ENCODE assay signal across 1 cellular context in the genomic region with DNA sequence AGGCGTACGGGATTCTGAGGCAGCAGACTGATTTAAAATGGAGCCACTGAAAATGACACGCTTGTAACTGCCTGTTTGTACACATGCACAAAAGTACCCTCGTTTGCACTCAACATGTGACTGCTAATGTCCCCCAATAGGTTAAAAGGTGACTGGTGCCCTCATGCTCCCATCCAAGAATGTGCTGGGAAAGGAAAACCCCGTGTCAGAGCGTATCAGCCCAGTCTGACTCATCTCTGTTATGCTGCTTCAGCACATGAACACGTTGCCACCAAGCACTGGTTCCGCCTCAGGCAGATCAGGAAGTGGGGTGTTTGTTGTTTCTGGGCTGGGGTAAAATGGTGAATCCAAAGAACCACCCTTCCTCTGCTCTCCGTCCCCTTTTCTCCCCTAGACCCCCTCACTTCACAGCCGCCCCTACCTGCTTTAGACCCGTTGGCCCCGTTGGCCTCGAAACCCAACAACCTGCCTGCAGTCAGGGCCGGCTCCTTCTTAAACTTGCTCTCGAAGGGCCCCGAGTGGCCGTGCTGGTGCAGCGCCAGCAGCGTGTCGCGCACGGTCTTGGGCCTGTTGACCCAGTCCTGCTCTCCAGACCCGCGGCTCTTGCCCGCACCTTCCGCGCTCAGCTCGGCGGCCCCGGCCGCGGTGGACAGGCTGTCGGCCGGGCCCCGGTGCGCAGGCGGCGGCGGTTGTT.
TF ChIP-seq lines count a peak whose summit lies in the region.

No MANE protein-coding gene starts in this region.

TF ChIP-seq in HEK293, 187 proteins besides CTCF, POLR2A, EP300 and RAD21 (continued from another document and continues in another):
- TF ChIP-seq KLF9 (tag by site-specific recombination; IDR thresholded peaks at IDR 0.05; ENCODE audit: low read depth) (no peak), ZNF223 (tag by site-specific recombination; IDR thresholded peaks at IDR 0.05) (peak; percentile 61; the same call in 1 of the 2 replicates), ZNF473 (tag by site-specific recombination; IDR thresholded peaks at IDR 0.05) (no peak), ZNF530 (tag by site-specific recombination; IDR thresholded peaks at IDR 0.05; ENCODE audit: low read depth) (no peak), ZNF266 (tag by site-specific recombination; IDR thresholded peaks at IDR 0.05; ENCODE audit: low read depth) (no peak), ZBTB20 (tag by site-specific recombination; IDR thresholded peaks at IDR 0.05) (peak; percentile 73), RBAK (tag by site-specific recombination; IDR thresholded peaks at IDR 0.05) (no peak), ZNF138 (tag by site-specific recombination; IDR thresholded peaks at IDR 0.05; ENCODE audit: borderline replicate concordance) (no peak), ZBTB7A (tag by site-specific recombination; IDR thresholded peaks at IDR 0.05; ENCODE audit: low read depth) (peak; percentile 89), SCRT2 (tag by site-specific recombination; IDR thresholded peaks at IDR 0.05) (peak; percentile 70; the same call in 1 of the 2 replicates), TRIM28 (IDR thresholded peaks at IDR 0.05; ENCODE audit: borderline replicate concordance, low read length) (no peak), ZNF416 (tag by site-specific recombination; IDR thresholded peaks at IDR 0.05) (no peak), ZNF658 (tag by site-specific recombination; IDR thresholded peaks at IDR 0.05) (no peak), ZNF830 (tag by site-specific recombination; IDR thresholded peaks at IDR 0.05; ENCODE audit: low read depth) (no peak), GFI1B (tag by site-specific recombination; IDR thresholded peaks at IDR 0.05) (no peak), ZNF23 (tag by site-specific recombination; IDR thresholded peaks at IDR 0.05; ENCODE audit: borderline replicate concordance) (no peak), ZNF629 (tag by site-specific recombination; IDR thresholded peaks at IDR 0.05) (peak; percentile 92), ZNF248 (tag by site-specific recombination; IDR thresholded peaks at IDR 0.05) (no peak), EGR2 (tag by site-specific recombination; IDR thresholded peaks at IDR 0.05; ENCODE audit: low read depth) (no peak), MYNN (tag by site-specific recombination; IDR thresholded peaks at IDR 0.05; ENCODE audit: borderline replicate concordance) (no peak), ZNF768 (tag by site-specific recombination; IDR thresholded peaks at IDR 0.05) (no peak), KLF16 (tag by site-specific recombination; IDR thresholded peaks at IDR 0.05) (peak; percentile 86), ZNF501 (tag by site-specific recombination; IDR thresholded peaks at IDR 0.05) (peak; percentile 93), ZNF404 (tag by site-specific recombination; IDR thresholded peaks at IDR 0.05) (no peak), ZNF391 (tag by site-specific recombination; IDR thresholded peaks at IDR 0.05; ENCODE audit: borderline replicate concordance, low read depth) (peak; percentile 82), ZNF660 (tag by site-specific recombination; IDR thresholded peaks at IDR 0.05) (peak; percentile 72; the same call in 1 of the 2 replicates), KLF10 (tag by site-specific recombination; IDR thresholded peaks at IDR 0.05) (peak; percentile 59; the same call in 1 of the 2 replicates), ZFHX2 (tag by site-specific recombination; conservative IDR thresholded peaks at IDR 0.05) (no peak), ZFP69B (tag by site-specific recombination; IDR thresholded peaks at IDR 0.05) (peak; percentile 69), ZNF366 (tag by site-specific recombination; conservative IDR thresholded peaks at IDR 0.05) (peak; percentile 74), PRDM1 (tag by site-specific recombination; IDR thresholded peaks at IDR 0.05) (no peak), ZNF133 (tag by site-specific recombination; IDR thresholded peaks at IDR 0.05) (no peak), ZNF324 (tag by site-specific recombination; IDR thresholded peaks at IDR 0.05) (peak; percentile 84), ZNF169 (tag by site-specific recombination; IDR thresholded peaks at IDR 0.05) (0 out of 2 replicates have a peak, but pooled peaks have one; percentile 36), ZNF529 (tag by site-specific recombination; IDR thresholded peaks at IDR 0.05; ENCODE audit: insufficient replicate concordance) (no peak), ZNF146 (tag by site-specific recombination; IDR thresholded peaks at IDR 0.05) (peak; percentile 4; the same call in 1 of the 2 replicates), ZSCAN16 (tag by site-specific recombination; IDR thresholded peaks at IDR 0.05) (no peak), ZNF76 (tag by site-specific recombination; IDR thresholded peaks at IDR 0.05; ENCODE audit: borderline replicate concordance, low read depth) (no peak)
- TF ChIP-seq, protein P1, sequence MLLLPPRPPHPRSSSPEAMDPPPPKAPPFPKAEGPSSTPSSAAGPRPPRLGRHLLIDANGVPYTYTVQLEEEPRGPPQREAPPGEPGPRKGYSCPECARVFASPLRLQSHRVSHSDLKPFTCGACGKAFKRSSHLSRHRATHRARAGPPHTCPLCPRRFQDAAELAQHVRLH (tag by site-specific recombination; IDR thresholded peaks at IDR 0.05) = 0 out of 2 replicates have a peak, but pooled peaks have one; percentile 8
- TF ChIP-seq, protein P2, sequence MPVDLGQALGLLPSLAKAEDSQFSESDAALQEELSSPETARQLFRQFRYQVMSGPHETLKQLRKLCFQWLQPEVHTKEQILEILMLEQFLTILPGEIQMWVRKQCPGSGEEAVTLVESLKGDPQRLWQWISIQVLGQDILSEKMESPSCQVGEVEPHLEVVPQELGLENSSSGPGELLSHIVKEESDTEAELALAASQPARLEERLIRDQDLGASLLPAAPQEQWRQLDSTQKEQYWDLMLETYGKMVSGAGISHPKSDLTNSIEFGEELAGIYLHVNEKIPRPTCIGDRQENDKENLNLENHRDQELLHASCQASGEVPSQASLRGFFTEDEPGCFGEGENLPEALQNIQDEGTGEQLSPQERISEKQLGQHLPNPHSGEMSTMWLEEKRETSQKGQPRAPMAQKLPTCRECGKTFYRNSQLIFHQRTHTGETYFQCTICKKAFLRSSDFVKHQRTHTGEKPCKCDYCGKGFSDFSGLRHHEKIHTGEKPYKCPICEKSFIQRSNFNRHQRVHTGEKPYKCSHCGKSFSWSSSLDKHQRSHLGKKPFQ (tag by site-specific recombination; IDR thresholded peaks at IDR 0.05) = no peak
- TF ChIP-seq, protein P3, sequence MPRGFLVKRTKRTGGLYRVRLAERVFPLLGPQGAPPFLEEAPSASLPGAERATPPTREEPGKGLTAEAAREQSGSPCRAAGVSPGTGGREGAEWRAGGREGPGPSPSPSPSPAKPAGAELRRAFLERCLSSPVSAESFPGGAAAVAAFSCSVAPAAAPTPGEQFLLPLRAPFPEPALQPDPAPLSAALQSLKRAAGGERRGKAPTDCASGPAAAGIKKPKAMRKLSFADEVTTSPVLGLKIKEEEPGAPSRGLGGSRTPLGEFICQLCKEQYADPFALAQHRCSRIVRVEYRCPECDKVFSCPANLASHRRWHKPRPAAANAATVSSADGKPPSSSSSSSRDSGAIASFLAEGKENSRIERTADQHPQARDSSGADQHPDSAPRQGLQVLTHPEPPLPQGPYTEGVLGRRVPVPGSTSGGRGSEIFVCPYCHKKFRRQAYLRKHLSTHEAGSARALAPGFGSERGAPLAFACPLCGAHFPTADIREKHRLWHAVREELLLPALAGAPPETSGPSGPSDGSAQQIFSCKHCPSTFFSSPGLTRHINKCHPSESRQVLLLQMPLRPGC (tag by site-specific recombination; IDR thresholded peaks at IDR 0.05) = peak; percentile 83; the same call in 1 of the 2 replicates
- TF ChIP-seq, protein P4, sequence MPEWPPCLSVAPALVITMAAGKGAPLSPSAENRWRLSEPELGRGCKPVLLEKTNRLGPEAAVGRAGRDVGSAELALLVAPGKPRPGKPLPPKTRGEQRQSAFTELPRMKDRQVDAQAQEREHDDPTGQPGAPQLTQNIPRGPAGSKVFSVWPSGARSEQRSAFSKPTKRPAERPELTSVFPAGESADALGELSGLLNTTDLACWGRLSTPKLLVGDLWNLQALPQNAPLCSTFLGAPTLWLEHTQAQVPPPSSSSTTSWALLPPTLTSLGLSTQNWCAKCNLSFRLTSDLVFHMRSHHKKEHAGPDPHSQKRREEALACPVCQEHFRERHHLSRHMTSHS (tag by site-specific recombination; IDR thresholded peaks at IDR 0.05) = 0 out of 2 replicates have a peak, but pooled peaks have one; percentile 13
- TF ChIP-seq, protein P5, sequence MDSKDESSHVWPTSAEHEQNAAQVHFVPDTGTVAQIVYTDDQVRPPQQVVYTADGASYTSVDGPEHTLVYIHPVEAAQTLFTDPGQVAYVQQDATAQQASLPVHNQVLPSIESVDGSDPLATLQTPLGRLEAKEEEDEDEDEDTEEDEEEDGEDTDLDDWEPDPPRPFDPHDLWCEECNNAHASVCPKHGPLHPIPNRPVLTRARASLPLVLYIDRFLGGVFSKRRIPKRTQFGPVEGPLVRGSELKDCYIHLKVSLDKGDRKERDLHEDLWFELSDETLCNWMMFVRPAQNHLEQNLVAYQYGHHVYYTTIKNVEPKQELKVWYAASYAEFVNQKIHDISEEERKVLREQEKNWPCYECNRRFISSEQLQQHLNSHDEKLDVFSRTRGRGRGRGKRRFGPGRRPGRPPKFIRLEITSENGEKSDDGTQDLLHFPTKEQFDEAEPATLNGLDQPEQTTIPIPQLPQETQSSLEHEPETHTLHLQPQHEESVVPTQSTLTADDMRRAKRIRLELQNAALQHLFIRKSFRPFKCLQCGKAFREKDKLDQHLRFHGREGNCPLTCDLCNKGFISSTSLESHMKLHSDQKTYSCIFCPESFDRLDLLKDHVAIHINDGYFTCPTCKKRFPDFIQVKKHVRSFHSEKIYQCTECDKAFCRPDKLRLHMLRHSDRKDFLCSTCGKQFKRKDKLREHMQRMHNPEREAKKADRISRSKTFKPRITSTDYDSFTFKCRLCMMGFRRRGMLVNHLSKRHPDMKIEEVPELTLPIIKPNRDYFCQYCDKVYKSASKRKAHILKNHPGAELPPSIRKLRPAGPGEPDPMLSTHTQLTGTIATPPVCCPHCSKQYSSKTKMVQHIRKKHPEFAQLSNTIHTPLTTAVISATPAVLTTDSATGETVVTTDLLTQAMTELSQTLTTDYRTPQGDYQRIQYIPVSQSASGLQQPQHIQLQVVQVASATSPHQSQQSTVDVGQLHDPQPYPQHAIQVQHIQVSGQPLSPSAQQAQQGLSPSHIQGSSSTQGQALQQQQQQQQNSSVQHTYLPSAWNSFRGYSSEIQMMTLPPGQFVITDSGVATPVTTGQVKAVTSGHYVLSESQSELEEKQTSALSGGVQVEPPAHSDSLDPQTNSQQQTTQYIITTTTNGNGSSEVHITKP (tag by site-specific recombination; IDR thresholded peaks at IDR 0.05) = peak; percentile 48; the same call in 1 of the 2 replicates
- TF ChIP-seq, protein P6, sequence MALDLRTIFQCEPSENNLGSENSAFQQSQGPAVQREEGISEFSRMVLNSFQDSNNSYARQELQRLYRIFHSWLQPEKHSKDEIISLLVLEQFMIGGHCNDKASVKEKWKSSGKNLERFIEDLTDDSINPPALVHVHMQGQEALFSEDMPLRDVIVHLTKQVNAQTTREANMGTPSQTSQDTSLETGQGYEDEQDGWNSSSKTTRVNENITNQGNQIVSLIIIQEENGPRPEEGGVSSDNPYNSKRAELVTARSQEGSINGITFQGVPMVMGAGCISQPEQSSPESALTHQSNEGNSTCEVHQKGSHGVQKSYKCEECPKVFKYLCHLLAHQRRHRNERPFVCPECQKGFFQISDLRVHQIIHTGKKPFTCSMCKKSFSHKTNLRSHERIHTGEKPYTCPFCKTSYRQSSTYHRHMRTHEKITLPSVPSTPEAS (tag by site-specific recombination; IDR thresholded peaks at IDR 0.05) = peak; percentile 48
- TF ChIP-seq, protein P7, sequence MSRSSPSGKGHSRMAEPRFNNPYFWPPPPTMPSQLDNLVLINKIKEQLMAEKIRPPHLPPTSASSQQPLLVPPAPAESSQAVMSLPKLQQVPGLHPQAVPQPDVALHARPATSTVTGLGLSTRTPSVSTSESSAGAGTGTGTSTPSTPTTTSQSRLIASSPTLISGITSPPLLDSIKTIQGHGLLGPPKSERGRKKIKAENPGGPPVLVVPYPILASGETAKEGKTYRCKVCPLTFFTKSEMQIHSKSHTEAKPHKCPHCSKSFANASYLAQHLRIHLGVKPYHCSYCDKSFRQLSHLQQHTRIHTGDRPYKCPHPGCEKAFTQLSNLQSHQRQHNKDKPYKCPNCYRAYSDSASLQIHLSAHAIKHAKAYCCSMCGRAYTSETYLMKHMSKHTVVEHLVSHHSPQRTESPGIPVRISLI (tag by site-specific recombination; IDR thresholded peaks at IDR 0.05) = no peak
- TF ChIP-seq, protein P8, sequence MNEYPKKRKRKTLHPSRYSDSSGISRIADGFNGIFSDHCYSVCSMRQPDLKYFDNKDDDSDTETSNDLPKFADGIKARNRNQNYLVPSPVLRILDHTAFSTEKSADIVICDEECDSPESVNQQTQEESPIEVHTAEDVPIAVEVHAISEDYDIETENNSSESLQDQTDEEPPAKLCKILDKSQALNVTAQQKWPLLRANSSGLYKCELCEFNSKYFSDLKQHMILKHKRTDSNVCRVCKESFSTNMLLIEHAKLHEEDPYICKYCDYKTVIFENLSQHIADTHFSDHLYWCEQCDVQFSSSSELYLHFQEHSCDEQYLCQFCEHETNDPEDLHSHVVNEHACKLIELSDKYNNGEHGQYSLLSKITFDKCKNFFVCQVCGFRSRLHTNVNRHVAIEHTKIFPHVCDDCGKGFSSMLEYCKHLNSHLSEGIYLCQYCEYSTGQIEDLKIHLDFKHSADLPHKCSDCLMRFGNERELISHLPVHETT (tag by site-specific recombination; IDR thresholded peaks at IDR 0.05) = peak; percentile 93
- TF ChIP-seq, protein P9, sequence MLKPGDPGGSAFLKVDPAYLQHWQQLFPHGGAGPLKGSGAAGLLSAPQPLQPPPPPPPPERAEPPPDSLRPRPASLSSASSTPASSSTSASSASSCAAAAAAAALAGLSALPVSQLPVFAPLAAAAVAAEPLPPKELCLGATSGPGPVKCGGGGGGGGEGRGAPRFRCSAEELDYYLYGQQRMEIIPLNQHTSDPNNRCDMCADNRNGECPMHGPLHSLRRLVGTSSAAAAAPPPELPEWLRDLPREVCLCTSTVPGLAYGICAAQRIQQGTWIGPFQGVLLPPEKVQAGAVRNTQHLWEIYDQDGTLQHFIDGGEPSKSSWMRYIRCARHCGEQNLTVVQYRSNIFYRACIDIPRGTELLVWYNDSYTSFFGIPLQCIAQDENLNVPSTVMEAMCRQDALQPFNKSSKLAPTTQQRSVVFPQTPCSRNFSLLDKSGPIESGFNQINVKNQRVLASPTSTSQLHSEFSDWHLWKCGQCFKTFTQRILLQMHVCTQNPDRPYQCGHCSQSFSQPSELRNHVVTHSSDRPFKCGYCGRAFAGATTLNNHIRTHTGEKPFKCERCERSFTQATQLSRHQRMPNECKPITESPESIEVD (tag by site-specific recombination; IDR thresholded peaks at IDR 0.05) = peak; percentile 11; the same call in 1 of the 2 replicates
- TF ChIP-seq, protein P10, sequence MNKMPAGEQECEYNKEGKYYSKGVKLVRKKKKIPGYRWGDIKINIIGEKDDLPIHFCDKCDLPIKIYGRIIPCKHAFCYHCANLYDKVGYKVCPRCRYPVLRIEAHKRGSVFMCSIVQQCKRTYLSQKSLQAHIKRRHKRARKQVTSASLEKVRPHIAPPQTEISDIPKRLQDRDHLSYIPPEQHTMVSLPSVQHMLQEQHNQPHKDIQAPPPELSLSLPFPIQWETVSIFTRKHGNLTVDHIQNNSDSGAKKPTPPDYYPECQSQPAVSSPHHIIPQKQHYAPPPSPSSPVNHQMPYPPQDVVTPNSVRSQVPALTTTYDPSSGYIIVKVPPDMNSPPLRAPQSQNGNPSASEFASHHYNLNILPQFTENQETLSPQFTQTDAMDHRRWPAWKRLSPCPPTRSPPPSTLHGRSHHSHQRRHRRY (tag by site-specific recombination; IDR thresholded peaks at IDR 0.05) = no peak; the same call in none of the 2 replicates
